Comparison of ENCODE assay signal across 36 cellular contexts in the genomic region with DNA sequence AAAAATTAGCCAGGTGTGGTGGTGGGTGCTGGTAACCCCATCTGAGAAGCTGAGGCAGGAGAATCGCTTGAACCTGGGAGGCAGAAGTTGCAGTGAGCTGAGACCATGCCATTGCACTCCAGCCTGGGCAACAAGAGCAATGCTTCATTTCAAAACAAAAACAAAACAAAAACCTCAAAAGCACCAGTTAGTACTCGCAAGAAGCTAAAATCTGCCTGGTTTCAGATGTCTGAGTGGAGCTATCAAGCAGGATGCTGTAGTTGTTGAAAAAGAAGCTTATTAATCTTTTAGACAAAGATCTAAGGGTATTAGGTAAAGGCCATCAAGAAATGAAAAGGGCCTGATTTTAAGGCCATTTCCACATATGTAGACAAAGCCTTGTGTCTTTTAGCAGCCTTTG. TPM values are rescaled to one million over a fixed set of nuclear protein-coding genes. Genes with fewer than 3 reads are reported as not detected.
"Had no signal": no experiment of that assay in that cellular context is flagged by ENCODE, and none has a peak within 500 bp of the region (broad histone marks: within the 10 kb centered on the region; RNA-seq: fewer than 3 reads in every experiment).

No MANE protein-coding gene starts in this region.

- H3K4me1 Mint-ChIP-seq: activated B cell treated with CpG ODN at 0.5 μM for 24 hours; activated CD4-positive, alpha-beta T cell treated with anti-CD3 and anti-CD28 coated beads, Interleukin-2, amount 10 ng/mL, durations not matched to agents 24 days and 14 days; activated naive CD4-positive, alpha-beta T cell treated with anti-CD3 and anti-CD28 coated beads, Interleukin-2, amount 50 U/mL, for 24 hours; activated naive CD8-positive, alpha-beta T cell treated with anti-CD3 and anti-CD28 coated beads, Interleukin-2, amount 10 ng/mL, durations not matched to agents 7 days and 5 days; activated naive CD8-positive, alpha-beta T cell treated with anti-CD3 and anti-CD28 coated beads, Interleukin-2, amount 50 U/mL, for 24 hours; activated T-helper 17 cell treated with anti-CD3 and anti-CD28 coated beads, Interleukin-2, amount 50 U/mL, for 72 hours had no signal

- H3K36me3 ChIP-seq: brain microvascular endothelial cell, breast epithelium had no signal

- DNase-seq: activated B cell treated with CpG ODN at 0.5 μM for 24 hours; activated CD4-positive, alpha-beta memory T cell treated with anti-CD3 and anti-CD28 coated beads for 36 hours; activated CD4-positive, alpha-beta T cell treated with anti-CD3 and anti-CD28 coated beads for 4 hours; activated CD4-positive, alpha-beta T cell treated with anti-CD3 and anti-CD28 coated beads, Interleukin-2, amount 10 ng/mL, durations not matched to agents 24 days and 14 days; activated CD4-positive, alpha-beta T cell treated with anti-CD3 and anti-CD28 coated beads, Interleukin-2, amount 50 U/mL, for 1 hour; activated CD4-positive, alpha-beta T cell treated with anti-CD3 and anti-CD28 coated beads, Interleukin-2, amount 50 U/mL, for 4 hours; activated CD4-positive, CD25-positive, alpha-beta regulatory T cell treated with anti-CD3 and anti-CD28 coated beads, Interleukin-2, amount 50 U/mL, for 72 hours; activated CD8-positive, alpha-beta memory T cell treated with anti-CD3 and anti-CD28 coated beads, Interleukin-2, amount 50 U/mL, for 4 hours; activated CD8-positive, alpha-beta T cell treated with anti-CD3 and anti-CD28 coated beads for 36 hours; activated effector memory CD4-positive, alpha-beta T cell treated with anti-CD3 and anti-CD28 coated beads, Interleukin-2, amount 50 U/mL, for 16 hours; activated gamma-delta T cell treated with Interleukin-2 at 50 U/mL for 16 hours; activated naive CD4-positive, alpha-beta T cell; activated naive CD4-positive, alpha-beta T cell treated with anti-CD3 and anti-CD28 coated beads for 36 hours; activated naive CD8-positive, alpha-beta T cell treated with anti-CD3 and anti-CD28 coated beads, Interleukin-2, amount 10 ng/mL, durations not matched to agents 7 days and 5 days; activated naive CD8-positive, alpha-beta T cell treated with anti-CD3 and anti-CD28 coated beads, Interleukin-2, amount 50 U/mL, for 24 hours; activated T-cell treated with anti-CD3 and anti-CD28 coated beads for 4 hours; activated T-cell treated with anti-CD3 and anti-CD28 coated beads, Interleukin-2, amount 50 U/mL, for 1 hour; activated T-cell treated with anti-CD3 and anti-CD28 coated beads, Interleukin-2, amount 50 U/mL, for 4 hours; activated T-cell treated with anti-CD3 and anti-CD28 coated beads, Interleukin-2, amount 50 U/mL, for 72 hours; amniotic stem cell; aorta; body of pancreas; brain microvascular endothelial cell; central memory CD4-positive, alpha-beta T cell; T-helper 9 cell had no signal

- H3K27ac ChIP-seq: body of pancreas, brain microvascular endothelial cell, breast epithelium, VCaP had no signal

- H3K4me1 ChIP-seq: body of pancreas, breast epithelium had no signal

- H3K4me3 ChIP-seq: body of pancreas, breast epithelium had no signal

- H3K9me3 Mint-ChIP-seq: activated B cell treated with CpG ODN at 0.5 μM for 24 hours; activated CD4-positive, alpha-beta memory T cell treated with anti-CD3 and anti-CD28 coated beads for 36 hours; activated CD4-positive, alpha-beta T cell treated with anti-CD3 and anti-CD28 coated beads, Interleukin-2, amount 10 ng/mL, durations not matched to agents 24 days and 14 days; activated CD8-positive, alpha-beta T cell treated with anti-CD3 and anti-CD28 coated beads for 36 hours; activated naive CD4-positive, alpha-beta T cell treated with anti-CD3 and anti-CD28 coated beads for 36 hours; activated naive CD4-positive, alpha-beta T cell treated with anti-CD3 and anti-CD28 coated beads, Interleukin-2, amount 50 U/mL, for 24 hours; activated naive CD8-positive, alpha-beta T cell treated with anti-CD3 and anti-CD28 coated beads, Interleukin-2, amount 10 ng/mL, durations not matched to agents 7 days and 5 days; activated naive CD8-positive, alpha-beta T cell treated with anti-CD3 and anti-CD28 coated beads, Interleukin-2, amount 50 U/mL, for 24 hours; activated T-cell treated with anti-CD3 and anti-CD28 coated beads, Interleukin-2, amount 50 U/mL, for 4 hours; activated T-cell treated with anti-CD3 and anti-CD28 coated beads, Interleukin-2, amount 50 U/mL, for 72 hours; activated T-helper 1 cell treated with anti-CD3 and anti-CD28 coated beads, Interleukin-12 subunit alpha, Interleukin-12 subunit beta, Interleukin-2, Interleukin-4 antibody, amounts not matched to agents 30 ng/mL and 10 ng/mL and 1 ng/mL, durations not matched to agents 14 hours and 24 hours and 36 hours; activated T-helper 17 cell treated with anti-CD3 and anti-CD28 coated beads, Interleukin-2, amount 50 U/mL, for 72 hours; T-helper 1 cell treated with Interleukin-12 subunit alpha and Interleukin-12 subunit beta and Interleukin-4 antibody, amounts not matched to agents 30 μg/mL and 1 μg/mL, for 36 hours; T-helper 2 cell treated with Interferon-gamma antibody and Interleukin-4, amounts not matched to agents 5 μg/mL and 100 μg/mL, for 36 hours had no signal

- H3K36me3 Mint-ChIP-seq: activated CD4-positive, alpha-beta memory T cell treated with anti-CD3 and anti-CD28 coated beads for 36 hours; activated naive CD4-positive, alpha-beta T cell treated with anti-CD3 and anti-CD28 coated beads, Interleukin-2, amount 50 U/mL, for 24 hours; activated naive CD8-positive, alpha-beta T cell; activated naive CD8-positive, alpha-beta T cell treated with anti-CD3 and anti-CD28 coated beads, Interleukin-2, amount 10 ng/mL, durations not matched to agents 7 days and 5 days had no signal

- H3K27me3 Mint-ChIP-seq: activated B cell treated with CpG ODN at 0.5 μM for 24 hours; activated CD4-positive, alpha-beta memory T cell treated with anti-CD3 and anti-CD28 coated beads for 36 hours; activated CD8-positive, alpha-beta T cell treated with anti-CD3 and anti-CD28 coated beads for 36 hours; activated naive CD4-positive, alpha-beta T cell treated with anti-CD3 and anti-CD28 coated beads, Interleukin-2, amount 50 U/mL, for 24 hours; activated naive CD8-positive, alpha-beta T cell treated with anti-CD3 and anti-CD28 coated beads, Interleukin-2, amount 50 U/mL, for 24 hours had no signal

- H3K27me3 ChIP-seq: body of pancreas, brain microvascular endothelial cell, breast epithelium had no signal

- H3K9me3 ChIP-seq: body of pancreas, breast epithelium had no signal

- H3K27ac Mint-ChIP-seq: activated B cell treated with CpG ODN at 0.5 μM for 24 hours; activated CD4-positive, alpha-beta memory T cell treated with anti-CD3 and anti-CD28 coated beads for 36 hours; activated CD4-positive, alpha-beta T cell treated with anti-CD3 and anti-CD28 coated beads, Interleukin-2, amount 10 ng/mL, durations not matched to agents 24 days and 14 days; activated CD8-positive, alpha-beta T cell treated with anti-CD3 and anti-CD28 coated beads for 36 hours; activated naive CD4-positive, alpha-beta T cell treated with anti-CD3 and anti-CD28 coated beads for 36 hours; activated naive CD4-positive, alpha-beta T cell treated with anti-CD3 and anti-CD28 coated beads, Interleukin-2, amount 50 U/mL, for 24 hours; activated naive CD8-positive, alpha-beta T cell; activated naive CD8-positive, alpha-beta T cell treated with anti-CD3 and anti-CD28 coated beads, Interleukin-2, amount 10 ng/mL, durations not matched to agents 7 days and 5 days; activated naive CD8-positive, alpha-beta T cell treated with anti-CD3 and anti-CD28 coated beads, Interleukin-2, amount 50 U/mL, for 24 hours; activated T-cell treated with anti-CD3 and anti-CD28 coated beads, Interleukin-2, amount 50 U/mL, for 72 hours; activated T-helper 1 cell treated with anti-CD3 and anti-CD28 coated beads, Interleukin-12 subunit alpha, Interleukin-12 subunit beta, Interleukin-2, Interleukin-4 antibody, amounts not matched to agents 30 ng/mL and 10 ng/mL and 1 ng/mL, durations not matched to agents 14 hours and 24 hours and 36 hours; activated T-helper 17 cell treated with anti-CD3 and anti-CD28 coated beads, Interleukin-2, amount 50 U/mL, for 72 hours; T-helper 1 cell treated with Interleukin-12 subunit alpha and Interleukin-12 subunit beta and Interleukin-4 antibody, amounts not matched to agents 30 μg/mL and 1 μg/mL, for 36 hours; T-helper 2 cell treated with Interferon-gamma antibody and Interleukin-4, amounts not matched to agents 5 μg/mL and 100 μg/mL, for 36 hours had no signal

- H3K4me3 Mint-ChIP-seq: activated B cell treated with CpG ODN at 0.5 μM for 24 hours; activated CD4-positive, alpha-beta memory T cell treated with anti-CD3 and anti-CD28 coated beads for 36 hours; activated CD4-positive, alpha-beta T cell treated with anti-CD3 and anti-CD28 coated beads, Interleukin-2, amount 10 ng/mL, durations not matched to agents 24 days and 14 days; activated CD8-positive, alpha-beta T cell treated with anti-CD3 and anti-CD28 coated beads for 36 hours; activated naive CD4-positive, alpha-beta T cell treated with anti-CD3 and anti-CD28 coated beads for 36 hours; activated naive CD4-positive, alpha-beta T cell treated with anti-CD3 and anti-CD28 coated beads, Interleukin-2, amount 50 U/mL, for 24 hours; activated naive CD8-positive, alpha-beta T cell; activated naive CD8-positive, alpha-beta T cell treated with anti-CD3 and anti-CD28 coated beads, Interleukin-2, amount 10 ng/mL, durations not matched to agents 7 days and 5 days; activated naive CD8-positive, alpha-beta T cell treated with anti-CD3 and anti-CD28 coated beads, Interleukin-2, amount 50 U/mL, for 24 hours; activated T-cell treated with anti-CD3 and anti-CD28 coated beads, Interleukin-2, amount 50 U/mL, for 4 hours; activated T-cell treated with anti-CD3 and anti-CD28 coated beads, Interleukin-2, amount 50 U/mL, for 72 hours; activated T-helper 1 cell treated with anti-CD3 and anti-CD28 coated beads, Interleukin-12 subunit alpha, Interleukin-12 subunit beta, Interleukin-2, Interleukin-4 antibody, amounts not matched to agents 30 ng/mL and 10 ng/mL and 1 ng/mL, durations not matched to agents 14 hours and 24 hours and 36 hours; activated T-helper 17 cell treated with anti-CD3 and anti-CD28 coated beads, Interleukin-2, amount 50 U/mL, for 72 hours; T-helper 1 cell treated with Interleukin-12 subunit alpha and Interleukin-12 subunit beta and Interleukin-4 antibody, amounts not matched to agents 30 μg/mL and 1 μg/mL, for 36 hours; T-helper 2 cell treated with Interferon-gamma antibody and Interleukin-4, amounts not matched to agents 5 μg/mL and 100 μg/mL, for 36 hours had no signal

- ATAC-seq: activated CD8-positive, alpha-beta T cell treated with anti-CD3 and anti-CD28 coated beads for 36 hours; activated naive CD8-positive, alpha-beta T cell treated with anti-CD3 and anti-CD28 coated beads, Interleukin-2, amount 50 U/mL, for 24 hours; activated T-cell treated with anti-CD3 and anti-CD28 coated beads, Interleukin-2, amount 50 U/mL, for 4 hours; activated T-cell treated with anti-CD3 and anti-CD28 coated beads, Interleukin-2, amount 50 U/mL, for 72 hours; activated T-helper 17 cell treated with anti-CD3 and anti-CD28 coated beads, Interleukin-2, amount 50 U/mL, for 72 hours; body of pancreas had no signal

RNA-seq across cellular contexts. Expression of a gene that starts 53.1 kb away (rescaled TPM):
- total RNA-seq: activated B cell treated with CpG ODN at 0.5 μM for 24 hours; activated CD4-positive, alpha-beta T cell treated with anti-CD3 and anti-CD28 coated beads, Interleukin-2, amount 10 ng/mL, durations not matched to agents 24 days and 14 days; activated CD8-positive, alpha-beta memory T cell treated with anti-CD3 and anti-CD28 coated beads for 36 hours; activated CD8-positive, alpha-beta T cell treated with anti-CD3 and anti-CD28 coated beads for 36 hours; activated naive CD4-positive, alpha-beta T cell treated with anti-CD3 and anti-CD28 coated beads for 36 hours; activated naive CD8-positive, alpha-beta T cell treated with anti-CD3 and anti-CD28 coated beads, Interleukin-2, amount 10 ng/mL, durations not matched to agents 7 days and 5 days; activated T-cell treated with anti-CD3 and anti-CD28 coated beads, Interleukin-2, amount 50 U/mL, for 72 hours; activated T-helper 1 cell treated with anti-CD3 and anti-CD28 coated beads, Interleukin-12 subunit alpha, Interleukin-12 subunit beta, Interleukin-2, Interleukin-4 antibody, amounts not matched to agents 30 ng/mL and 10 ng/mL and 1 ng/mL, durations not matched to agents 14 hours and 24 hours and 36 hours; activated T-helper 17 cell treated with anti-CD3 and anti-CD28 coated beads, Interleukin-2, amount 50 U/mL, for 72 hours; astrocyte; body of pancreas; cardiac septum had no signal
